In genomic region chr14:105688023-105688351, GRCh38 we compare ENCODE assay signal across 7 cellular contexts.
A peak's percentile ranks its signal among the peaks of the same experiment; 100 is the strongest.
DNase-seq lines count a peak whose midpoint lies in the region; ATAC-seq and TF ChIP-seq lines count a peak whose summit lies in the region.
"Not testable (repeated sequence)": the region's sequence is repeated elsewhere in the genome, so short reads cannot be mapped to it uniquely, and the experiment has no call there.

No MANE protein-coding gene starts in this region.

- not testable (repeated sequence) for H3K36me3 ChIP-seq in PC-3 (ENCODE audit: low read depth, low read length)

- not testable (repeated sequence) for H3K27me3 ChIP-seq in PC-3 (ENCODE audit: low read length)

- TF ChIP-seq CTCF in PC-3 (conservative IDR thresholded peaks at IDR 0.05; ENCODE audit: low read depth, low read length): not testable (repeated sequence)

- not testable (repeated sequence) for H2AFZ ChIP-seq in PC-3 (ENCODE audit: low read length)

- H4K20me1 ChIP-seq in PC-3 (ENCODE audit: low read length): not testable (repeated sequence)

- not testable (repeated sequence) for H3K79me2 ChIP-seq in PC-3 (ENCODE audit: low read length)

- H3K9me2 ChIP-seq in PC-3 (replicated peaks; ENCODE audit: low read length): not testable (repeated sequence)

- peaks cover 21% of the 10 kb centered on the region for H3K9me3 Mint-ChIP-seq in activated CD8-positive, alpha-beta memory T cell treated with anti-CD3 and anti-CD28 coated beads, Interleukin-2, amount 10 ng/mL, durations not matched to agents 7 days and 5 days (ENCODE audit: low read depth)

- not testable (repeated sequence) for H3K9ac ChIP-seq in PC-3 (ENCODE audit: low read length)

- not testable (repeated sequence) for H3K36me3 Mint-ChIP-seq in activated CD8-positive, alpha-beta memory T cell treated with anti-CD3 and anti-CD28 coated beads, Interleukin-2, amount 10 ng/mL, durations not matched to agents 7 days and 5 days

- peak; percentile 32 for DNase-seq in ELF-1 (ENCODE audit: low read depth, low spot score)
- DNase-seq in PC-3: not testable (repeated sequence)
- DNase-seq in activated CD8-positive, alpha-beta memory T cell treated with anti-CD3 and anti-CD28 coated beads, Interleukin-2, amount 10 ng/mL, durations not matched to agents 7 days and 5 days: peak; percentile 44
- DNase-seq in mesenteric fat pad (ENCODE audit: low spot score): peak; percentile 75

- H3F3A ChIP-seq in PC-3 (ENCODE audit: low read length, unreplicated experiment): not testable (repeated sequence)

- H3K4me3 Mint-ChIP-seq in activated CD8-positive, alpha-beta memory T cell treated with anti-CD3 and anti-CD28 coated beads, Interleukin-2, amount 10 ng/mL, durations not matched to agents 7 days and 5 days: not testable (repeated sequence)

- POLR2A ChIA-PET in PC-3 (lab: Charles Lee; ENCODE audit: unreplicated experiment): not testable (repeated sequence)

- peak; percentile 48 for ATAC-seq in GM19452 (IDR thresholded peaks at IDR 0.05; ENCODE audit: unreplicated experiment)
- ATAC-seq in HG02571 (IDR thresholded peaks at IDR 0.05; ENCODE audit: unreplicated experiment): peak; percentile 32
- ATAC-seq in HG03432 (IDR thresholded peaks at IDR 0.05; ENCODE audit: unreplicated experiment): peak; percentile 42
- peak; percentile 52 for ATAC-seq in PC-3
- peak; percentile 61 for ATAC-seq in activated CD8-positive, alpha-beta memory T cell treated with anti-CD3 and anti-CD28 coated beads, Interleukin-2, amount 10 ng/mL, durations not matched to agents 7 days and 5 days

- H3K9me3 ChIP-seq in PC-3 (ENCODE audit: low read length): not testable (repeated sequence)

- not testable (repeated sequence) for H3K27ac Mint-ChIP-seq in activated CD8-positive, alpha-beta memory T cell treated with anti-CD3 and anti-CD28 coated beads, Interleukin-2, amount 10 ng/mL, durations not matched to agents 7 days and 5 days

- not testable (repeated sequence) for H3K4me1 ChIP-seq in PC-3 (ENCODE audit: insufficient read depth, low read length)

- CTCF ChIA-PET in PC-3 (lab: Charles Lee); activated CD8-positive, alpha-beta memory T cell treated with anti-CD3 and anti-CD28 coated beads, Interleukin-2, amount 10 ng/mL, durations not matched to agents 7 days and 5 days (lab: Charles Lee): not testable (repeated sequence)

- not testable (repeated sequence) for BruUV-seq in PC-3 (replicated peaks; lab: Mats Ljungman, UMichigan)

- intact Hi-C loops in PC-3 (cut with micrococcal nuclease): not testable (repeated sequence)

- not testable (repeated sequence) for H3K4me3 ChIP-seq in PC-3 (ENCODE audit: low read length)

- not testable (repeated sequence) for H3K4me1 Mint-ChIP-seq in activated CD8-positive, alpha-beta memory T cell treated with anti-CD3 and anti-CD28 coated beads, Interleukin-2, amount 10 ng/mL, durations not matched to agents 7 days and 5 days

- not testable (repeated sequence) for H3K27ac ChIP-seq in PC-3 (ENCODE audit: low read length)

- H3K4me2 ChIP-seq in PC-3 (ENCODE audit: low read length): not testable (repeated sequence)

- not testable (repeated sequence) for H3K27me3 Mint-ChIP-seq in activated CD8-positive, alpha-beta memory T cell treated with anti-CD3 and anti-CD28 coated beads, Interleukin-2, amount 10 ng/mL, durations not matched to agents 7 days and 5 days
